Comparison of ENCODE assay signal across 12 cellular contexts in the genomic region with DNA sequence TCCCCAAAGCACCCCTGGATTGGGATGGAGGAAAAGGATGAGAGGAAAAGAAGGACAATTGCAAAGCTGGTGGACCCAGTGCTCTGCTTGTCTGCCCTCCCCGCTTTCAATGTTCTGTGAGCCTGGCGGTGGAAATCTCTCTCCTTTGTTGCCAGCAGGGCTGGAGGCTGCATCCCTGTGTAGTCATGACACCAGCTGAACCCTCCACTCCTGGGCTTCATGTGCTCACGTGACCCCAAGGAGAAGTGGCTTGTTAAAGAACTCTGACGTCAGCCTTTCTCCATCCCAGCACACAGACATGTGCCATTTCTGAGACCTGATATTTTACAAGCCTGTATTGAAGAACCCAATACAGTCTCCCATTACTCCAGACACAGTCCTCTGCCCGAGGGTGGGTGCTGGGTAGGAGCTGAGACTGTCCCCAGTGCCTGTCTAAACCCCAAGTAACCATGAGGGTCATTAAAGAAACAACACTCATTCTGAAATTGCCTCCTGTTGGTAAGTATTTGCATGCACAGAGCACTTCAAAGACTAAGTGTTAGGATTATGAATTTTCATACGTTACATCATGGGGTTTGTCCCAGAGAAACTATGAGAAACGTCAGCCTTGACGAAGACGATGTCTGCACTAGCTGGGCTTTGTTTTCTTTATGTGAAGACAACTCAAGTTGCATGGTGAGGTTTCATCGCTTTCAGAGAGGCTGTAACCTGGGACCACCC. TPM values are rescaled to one million over a fixed set of nuclear protein-coding genes. Genes with fewer than 3 reads are reported as not detected.
DNase-seq lines count a peak whose midpoint lies in the region; ATAC-seq, FAIRE-seq and TF ChIP-seq lines count a peak whose summit lies in the region.
"Had no signal": no experiment of that assay in that cellular context is flagged by ENCODE, and none has a peak within 500 bp of the region (broad histone marks: within the 10 kb centered on the region; RNA-seq: fewer than 3 reads in every experiment).

No MANE protein-coding gene starts in this region.

- H3K4me3 ChIP-seq in A549 (no peak overlapping the region), GM12878 (no peak overlapping the region), tibial nerve (no peak overlapping the region)
- H3K4me3 ChIP-seq: prostate gland had no signal

- H3K36me3 ChIP-seq in GM12878 (ENCODE audit: control insufficient read depth in 2 of 2, insufficient read depth in 2 of 2, low read length in 1 of 2): no peaks in the 10 kb centered on the region
- H3K36me3 ChIP-seq in tibial nerve: no peaks in the 10 kb centered on the region
- H3K36me3 ChIP-seq: prostate gland had no signal

- in situ Hi-C loops in GM13977 (cut with MboI; ENCODE audit: low pct_unique_long_range_greater_than_20kb, low sequenced_read_pairs, unreplicated experiment) (no loop called here), GM12878 (cut with MboI) (no loop called here)

- no peak for TF ChIP-seq EP300 in A549 (IDR thresholded peaks at IDR 0.05)
- peak; percentile 24 to 92; a peak in 3 of 4 replicates for TF ChIP-seq EP300 in GM12878 (IDR thresholded peaks at IDR 0.05; ENCODE audit: borderline replicate concordance in 1 of 2, control insufficient read depth in 1 of 2, low read depth in 2 of 2, low read length in 2 of 2)
- TF ChIP-seq EP300 in tibial nerve (IDR thresholded peaks at IDR 0.05): no peak

- no TSS peak for BruUV-seq in GM12878 (replicated peaks; lab: Mats Ljungman, UMichigan)

- H3K9ac ChIP-seq in GM12878 (ENCODE audit: control insufficient read depth, insufficient read depth, low read length): no peak overlapping the region

- DNase-seq in A549 (ENCODE audit: low read depth in 1 of 2, low spot score in 1 of 2) (no peak), GM13977 (ENCODE audit: low spot score) (peak; percentile 65), NCI-H1436 (lab: John Stamatoyannopoulos, UW) (peak; percentile 77), GM12878 (ENCODE audit: low read depth, low spot score) (no peak), tibial nerve (ENCODE audit: low spot score in 2 of 2) (no peak)
- no peak for DNase-seq in CD4-positive, alpha-beta T cell
- no peak for DNase-seq in activated T-cell treated with anti-CD3 and anti-CD28 coated beads, Interleukin-2, amount 50 U/mL, for 24 hours
- DNase-seq: KG1; NK-92 treated with Interleukin-12 subunit alpha and Interleukin-12 subunit beta, amount 100 ng/mL, for 24 hours had no signal

- H3K4me1 ChIP-seq in A549 (no peaks in the 10 kb centered on the region), GM12878 (ENCODE audit: control insufficient read depth, insufficient read depth, low read length) (peaks cover 3% of the 10 kb centered on the region; the same call in 1 of the 2 replicates), tibial nerve (no peaks in the 10 kb centered on the region)
- H3K4me1 ChIP-seq: prostate gland had no signal

- H2AFZ ChIP-seq in GM12878 (ENCODE audit: control insufficient read depth, low read depth, low read length): no peak overlapping the region

- TF ChIP-seq POLR2A in A549 (IDR thresholded peaks at IDR 0.05; ENCODE audit: low read length) (no peak), GM12878 (IDR thresholded peaks at IDR 0.05; ENCODE audit: low read depth, low read length) (no peak), tibial nerve (IDR thresholded peaks at IDR 0.05) (no peak)

- intact Hi-C loops in GM12878 (cut with micrococcal nuclease; ENCODE audit: unreplicated experiment): no loop called here
- intact Hi-C loops in CD4-positive, alpha-beta T cell (cut with DNase I, micrococcal nuclease): no loop called here

- H3K4me1 Mint-ChIP-seq in CD4-positive, alpha-beta T cell (ENCODE audit: low read depth): no peaks in the 10 kb centered on the region
- no peaks in the 10 kb centered on the region for H3K4me1 Mint-ChIP-seq in activated T-cell treated with anti-CD3 and anti-CD28 coated beads, Interleukin-2, amount 50 U/mL, for 24 hours (ENCODE audit: low read depth)

- RAD21 ChIA-PET in GM12878 (lab: Charles Lee; ENCODE audit: unreplicated experiment): interaction anchor here (1.4 kb wide), 1 partner anchor 178 kb away, joined by 3 read pairs; no protein-coding TSS in a partner anchor

- CTCF ChIA-PET in A549 (lab: Yijun Ruan, JAX): interaction anchor here (0.6 to 3.7 kb wide), 5 partner anchors 15 to 222 kb away, joined by 3 to 15 read pairs (median 4); partner anchors contain the start of gene GALNT16
- CTCF ChIA-PET in GM12878 (lab: Yijun Ruan, JAX): interaction anchor here (0.6 to 1.4 kb wide), 6 partner anchors 20 to 1123 kb away, joined by 3 to 6 read pairs (median 4); no protein-coding TSS in a partner anchor
- CTCF ChIA-PET in CD4-positive, alpha-beta T cell (lab: Charles Lee): interaction anchor here (1.4 kb wide), 1 partner anchor 17 kb away, joined by 3 read pairs; no protein-coding TSS in a partner anchor

- 72% methylated on average over 10 of the region's 10 CpGs for WGBS in A549 (ENCODE audit: missing lambda C conversion rate)
- WGBS in GM12878 (ENCODE audit: insufficient coverage, insufficient replicate concordance, low lambda C conversion rate, missing lambda C conversion rate): 25% methylated on average over 10 of the region's 10 CpGs
- 68 to 70% methylated on average over 10 of the region's 10 CpGs for WGBS in tibial nerve, 2 donors

- H3K36me3 Mint-ChIP-seq in CD4-positive, alpha-beta T cell (ENCODE audit: low read depth): no peaks in the 10 kb centered on the region
- no peaks in the 10 kb centered on the region for H3K36me3 Mint-ChIP-seq in activated T-cell treated with anti-CD3 and anti-CD28 coated beads, Interleukin-2, amount 50 U/mL, for 24 hours (ENCODE audit: low read depth)

- FAIRE-seq in A549 (lab: Jason Lieb, UNC): no peak
- peak; percentile 72 for FAIRE-seq in GM12878 (lab: Jason Lieb, UNC)
- FAIRE-seq: TTC549 had no signal

- no peak for TF ChIP-seq CTCF in A549 (IDR thresholded peaks at IDR 0.05)
- TF ChIP-seq CTCF in GM13977 (IDR thresholded peaks at IDR 0.05; ENCODE audit: extremely low read depth, insufficient read depth, missing control alignments): no peak
- no peak for TF ChIP-seq CTCF in GM12878 (IDR thresholded peaks at IDR 0.05 in 2 of 3, conservative IDR thresholded peaks at IDR 0.05 in 1 of 3; ENCODE audit: control insufficient read depth in 2 of 3, extremely low read depth in 1 of 3, insufficient read depth in 1 of 3, low read depth in 3 of 3, low read length in 3 of 3)
- TF ChIP-seq CTCF in tibial nerve (IDR thresholded peaks at IDR 0.05): no peak
- no peak for TF ChIP-seq CTCF in CD4-positive, alpha-beta T cell (IDR thresholded peaks at IDR 0.05)

- H3K79me2 ChIP-seq in GM12878 (ENCODE audit: control insufficient read depth, insufficient read depth, low read length): no peaks in the 10 kb centered on the region

- no peaks in the 10 kb centered on the region for H3K9me3 ChIP-seq in A549
- H3K9me3 ChIP-seq in GM12878 (replicated peaks; ENCODE audit: control insufficient read depth, insufficient read depth, low read length): no peaks in the 10 kb centered on the region
- no peaks in the 10 kb centered on the region for H3K9me3 ChIP-seq in tibial nerve
- no peaks in the 10 kb centered on the region for H3K9me3 ChIP-seq in CD4-positive, alpha-beta T cell (ENCODE audit: control insufficient read depth, low read length)
- H3K9me3 ChIP-seq: prostate gland had no signal

- H4K20me1 ChIP-seq in GM12878 (ENCODE audit: control insufficient read depth, insufficient read depth): no peaks in the 10 kb centered on the region

- TF ChIP-seq RAD21 in A549 (conservative IDR thresholded peaks at IDR 0.05 in 1 of 2, IDR thresholded peaks at IDR 0.05 in 1 of 2) (no peak), GM12878 (IDR thresholded peaks at IDR 0.05; ENCODE audit: insufficient read depth, low read depth, low read length) (0 out of 2 replicates have a peak, but pooled peaks have one; percentile 9)

- H3K4me2 ChIP-seq in A549: no peak overlapping the region
- H3K4me2 ChIP-seq in GM12878 (ENCODE audit: control insufficient read depth, insufficient read depth): no peak overlapping the region

- peak; percentile 27 to 32; a peak in 2 of 6 replicates for ATAC-seq in A549
- ATAC-seq in GM12878: peak; percentile 98
- ATAC-seq in CD4-positive, alpha-beta T cell (ENCODE audit: poor library complexity): no peak
- no peak for ATAC-seq in HG03025 (IDR thresholded peaks at IDR 0.05; ENCODE audit: low FRiP score, unreplicated experiment)

- SMC1A ChIA-PET in GM12878 (lab: Charles Lee; ENCODE audit: uncharacterized antibody, unreplicated experiment): interaction anchor here (0.9 to 1.5 kb wide), 4 partner anchors 18 to 56 kb away, joined by 3 read pairs; no protein-coding TSS in a partner anchor

- H3K27ac ChIP-seq in A549: no peak overlapping the region
- no peak overlapping the region for H3K27ac ChIP-seq in GM12878 (ENCODE audit: control insufficient read depth, insufficient read depth)
- no peak overlapping the region for H3K27ac ChIP-seq in tibial nerve
- no peak overlapping the region for H3K27ac ChIP-seq in CD4-positive, alpha-beta T cell (ENCODE audit: low read depth, low read length)
- H3K27ac ChIP-seq: prostate gland had no signal

- H3K27me3 ChIP-seq in GM12878 (replicated peaks in 1 of 2; ENCODE audit: control insufficient read depth in 2 of 2, insufficient read depth in 2 of 2, low read length in 1 of 2): no peaks in the 10 kb centered on the region
- H3K27me3 ChIP-seq in tibial nerve: no peaks in the 10 kb centered on the region
- H3K27me3 ChIP-seq in CD4-positive, alpha-beta T cell (ENCODE audit: control insufficient read depth, insufficient read depth, low read length): no peaks in the 10 kb centered on the region

- POLR2A ChIA-PET in A549 (lab: Yijun Ruan, JAX): no interaction called here
- POLR2A ChIA-PET in GM12878 (lab: Charles Lee): interaction anchor here (1.2 kb wide), 1 partner anchor 178 kb away, joined by 3 read pairs; no protein-coding TSS in a partner anchor
- POLR2A ChIA-PET in CD4-positive, alpha-beta T cell (lab: Charles Lee): no interaction called here

- H3K4me3 Mint-ChIP-seq in CD4-positive, alpha-beta T cell: no peak overlapping the region
- H3K4me3 Mint-ChIP-seq in activated T-cell treated with anti-CD3 and anti-CD28 coated beads, Interleukin-2, amount 50 U/mL, for 24 hours: no peak overlapping the region

- H3K27ac Mint-ChIP-seq in CD4-positive, alpha-beta T cell: no peak overlapping the region
- H3K27ac Mint-ChIP-seq in activated T-cell treated with anti-CD3 and anti-CD28 coated beads, Interleukin-2, amount 50 U/mL, for 24 hours: no peak overlapping the region

- H3K27me3 Mint-ChIP-seq in CD4-positive, alpha-beta T cell: peaks cover 6% of the 10 kb centered on the region
- H3K27me3 Mint-ChIP-seq in activated T-cell treated with anti-CD3 and anti-CD28 coated beads, Interleukin-2, amount 50 U/mL, for 24 hours: peaks cover 3% of the 10 kb centered on the region

- H3K9me3 Mint-ChIP-seq in CD4-positive, alpha-beta T cell: peaks cover 2% of the 10 kb centered on the region
- H3K9me3 Mint-ChIP-seq in activated T-cell treated with anti-CD3 and anti-CD28 coated beads, Interleukin-2, amount 50 U/mL, for 24 hours: no peaks in the 10 kb centered on the region

RNA-seq across cellular contexts. Expression of gene GALNT16, which starts 21.7 kb away (rescaled TPM):
- polyA plus RNA-seq in A549 (2011; rRNA removed) (2.3 and 2.8 TPM in 2 replicates), A549 (2017; fragmentation: RNase III; extraction: RNeasy Plus Mini Kit Qiagen cat#74134 plus additional on column Dnase treatment) (2.6 to 3.9 TPM (median 3.4 TPM) in 3 replicates), GM12878 (2011; rRNA removed) (0.08 and 0.13 TPM in 2 replicates), GM12878 (2014; fragmentation: Illumina TruSeq; extraction: Trizol) (0.03 TPM in 2 replicates), GM12878 (2014; fragmentation: Nextera tagmentation; extraction: Ambion mirVana) (under 1 TPM in 1 of 2 experiments, not detected in 1; 0.02 TPM), GM12878 (2014; rRNA removed) (0.01 and 0.05 TPM in 2 replicates), GM12878 (2016; fragmentation: Nextera tagmentation; extraction: Ambion mirVana) (not detected)
- 4.8 and 5.7 TPM in 2 replicates for polyA plus RNA-seq in A549 (2012; cell fraction: cytosol; rRNA removed)
- polyA plus RNA-seq in A549 (2012; cell fraction: nucleus; rRNA removed): 12.0 and 12.7 TPM in 2 replicates
- 2.2 and 6.4 TPM in 2 replicates for polyA minus RNA-seq in A549 (2011; rRNA and poly(A)+ RNA removed)
- 0.24 and 0.63 TPM in 2 replicates for total RNA-seq in GM12878 (2013; cell fraction: nucleolus; rRNA removed)
- total RNA-seq in GM12878 (2014; rRNA removed) (under 0.01 and 0.05 TPM in 2 replicates), GM12878 (2014; rRNA removed; fragmentation: Illumina TruSeq; extraction: Trizol) (0.04 TPM in 1 of 2 replicates, not detected in the other), GM12878 (2021) (0.03 TPM in 1 of 2 replicates, not detected in the other), tibial nerve (10 to 100 TPM in 2 of 4 donors, 1 to 10 TPM in 2; 8.3 to 11.7 (median 10.7) TPM)
- polyA plus RNA-seq in GM12878 (2011; ENCODE audit: low read depth): not detected
- polyA plus RNA-seq in GM12878 (2011; cell fraction: cytosol; rRNA removed): 0.13 and 0.15 TPM in 2 replicates
- 0.39 and 0.48 TPM in 2 replicates for polyA plus RNA-seq in GM12878 (2011; cell fraction: nucleus; rRNA removed)
- 0.04 TPM in 2 replicates for polyA plus RNA-seq in GM12878 (2012)
- 0.37 and 0.82 TPM in 2 replicates for polyA minus RNA-seq in GM12878 (2011; rRNA and poly(A)+ RNA removed)
- polyA minus RNA-seq in GM12878 (2011; cell fraction: cytosol; rRNA and poly(A)+ RNA removed): 0.21 and 0.27 TPM in 2 replicates
- 0.85 and 1.1 TPM in 2 replicates for polyA minus RNA-seq in GM12878 (2011; cell fraction: nucleus; rRNA and poly(A)+ RNA removed)
- not detected for total RNA-seq in CD4-positive, alpha-beta T cell

Comparison
In these comparisons a context has a peak if more than half of its experiments do, and no peak if none do; other contexts are left out.
1. ATAC-seq: peak in A549 (2 of 2) and GM12878 (single experiment); none in CD4-positive, alpha-beta T cell (single experiment) and HG03025 (single experiment).
2. DNase-seq: peak in GM13977 (single experiment) and NCI-H1436 (single experiment); none in A549 (0 of 2), GM12878 (single experiment), tibial nerve (0 of 2), CD4-positive, alpha-beta T cell (0 of 10) and activated T-cell treated with anti-CD3 and anti-CD28 coated beads, Interleukin-2, amount 50 U/mL, for 24 hours (single experiment).
3. RNA of gene GALNT16, which starts 21.7 kb away (total RNA-seq): 8.3 to 11.7 TPM in tibial nerve; under 0.01 to 0.63 TPM in GM12878 and not detected in CD4-positive, alpha-beta T cell; every median in the first group is over 4 times any median in the second.
4. Of the 24 proteins assayed by ChIP-seq in both GM12878 and A549: peak only in GM12878: BHLHE40, EP300, JUNB, RAD21 and USF2; only in A549: none; in both: none; in neither: 19.